Comparison of ENCODE assay signal across 19 cellular contexts in the genomic region with DNA sequence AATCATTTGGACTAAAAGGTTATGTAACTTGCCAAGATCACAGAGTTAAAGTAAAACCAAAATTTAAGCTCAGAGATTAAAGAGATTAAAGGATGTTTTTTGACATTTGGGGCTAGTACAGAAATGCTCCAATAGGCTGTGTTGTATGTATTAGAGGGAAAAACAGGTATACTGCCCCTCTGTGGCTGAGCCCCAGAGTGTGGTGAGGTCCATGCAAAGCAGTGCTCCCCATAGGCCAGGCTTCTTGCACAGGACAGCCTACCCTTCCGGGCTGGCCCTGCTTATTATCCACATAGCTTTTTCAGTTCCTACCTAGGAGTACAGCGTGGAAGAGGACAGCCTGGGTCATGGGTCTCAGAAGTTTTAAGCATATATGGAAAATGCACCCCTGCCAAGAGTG.
"Had no signal": no experiment of that assay in that cellular context is flagged by ENCODE, and none has a peak within 500 bp of the region (broad histone marks: within the 10 kb centered on the region; RNA-seq: fewer than 3 reads in every experiment).

No MANE protein-coding gene starts in this region.

- H3K4me3 ChIP-seq: cardiac muscle cell, tibial nerve, vagina had no signal

- H3K36me3 ChIP-seq: cardiac muscle cell, tibial nerve, vagina had no signal

- H3K4me1 ChIP-seq: tibial nerve, vagina had no signal

- H3K27me3 ChIP-seq: cardiac muscle cell, tibial nerve, vagina had no signal

- DNase-seq: activated CD4-positive, alpha-beta T cell treated with anti-CD3 and anti-CD28 coated beads, Interleukin-2, amount 10 ng/mL, durations not matched to agents 24 days and 14 days; activated CD8-positive, alpha-beta T cell treated with anti-CD3 and anti-CD28 coated beads for 36 hours; activated naive CD4-positive, alpha-beta T cell treated with Interleukin-2 at 50 U/mL for 16 hours; activated naive CD8-positive, alpha-beta T cell treated with anti-CD3 and anti-CD28 coated beads, Interleukin-2, amount 10 ng/mL, durations not matched to agents 7 days and 5 days; activated T-cell treated with anti-CD3 and anti-CD28 coated beads, Interleukin-2, amount 50 U/mL, for 1 hour; amygdala; dermis blood vessel endothelial cell; effector memory CD4-positive, alpha-beta T cell; foreskin fibroblast; hippocampal formation; kidney; retina; stimulated activated naive CD8-positive, alpha-beta T cell treated with anti-CD3 and anti-CD28 coated beads, Interleukin-15, Interleukin-2, amounts not matched to agents 100 U/mL and 50 U/mL, for 24 hours; substantia nigra; T-helper 9 cell had no signal

- H3K9me3 ChIP-seq: tibial nerve, vagina had no signal

- ATAC-seq: activated CD8-positive, alpha-beta T cell treated with anti-CD3 and anti-CD28 coated beads for 36 hours; activated T-helper 17 cell treated with anti-CD3 and anti-CD28 coated beads, Interleukin-2, amount 50 U/mL, for 72 hours; stimulated activated naive CD8-positive, alpha-beta T cell treated with anti-CD3 and anti-CD28 coated beads, Interleukin-15, Interleukin-2, amounts not matched to agents 100 U/mL and 50 U/mL, for 24 hours had no signal

- H3K27ac ChIP-seq: cardiac muscle cell, tibial nerve, vagina had no signal
